In genomic region chr16:88705076-88705684, GRCh38 we compare ENCODE assay signal across 6 cellular contexts. TPM values are rescaled to one million over a fixed set of nuclear protein-coding genes. Genes with fewer than 3 reads are reported as not detected.
DNase-seq lines count a peak whose midpoint lies in the region; ATAC-seq and TF ChIP-seq lines count a peak whose summit lies in the region.

No MANE protein-coding gene starts in this region.

- no peaks in the 10 kb centered on the region for H3K9me3 ChIP-seq in H9 (ENCODE audit: control insufficient read depth, low read depth, low read length)

- H3K23ac ChIP-seq in H9 (ENCODE audit: insufficient read length, low read depth, low read length), result no peak overlapping the region

- peak overlapping the region; percentile 34 for H3K9ac ChIP-seq in H9 (ENCODE audit: extremely low read depth, insufficient read length, low read length)

- H3K23me2 ChIP-seq in H9 (ENCODE audit: insufficient read length, low read depth, low read length, poor library complexity, severe bottlenecking), result peaks cover 9% of the 10 kb centered on the region

- H3K9me3 Mint-ChIP-seq in H9, result no peaks in the 10 kb centered on the region; a peak in 1 of 5 replicates

- H4K5ac ChIP-seq in H9 (ENCODE audit: insufficient read length, low read depth, low read length), result no peak overlapping the region

- no peak for ATAC-seq in GM18517 (IDR thresholded peaks at IDR 0.05; ENCODE audit: unreplicated experiment)

- H2BK15ac ChIP-seq in H9 (ENCODE audit: low read depth, low read length), result no peak overlapping the region

- DNase-seq in H9, result no peak
- peak; percentile 18 to 32 for DNase-seq in activated CD4-positive, alpha-beta T cell treated with anti-CD3 and anti-CD28 coated beads, Interleukin-2, amount 50 U/mL, for 48 hours
- DNase-seq in iris pigment epithelial cell (ENCODE audit: low read depth), result peak; percentile 45
- no peak for DNase-seq in epidermal melanocyte (ENCODE audit: insufficient read length, low spot score)
- no peak for DNase-seq in 8988T

- no peak overlapping the region for H3K27ac ChIP-seq in H9 (ENCODE audit: insufficient read length, low read depth, low read length)

- H3K4me2 ChIP-seq in H9 (ENCODE audit: insufficient read depth, insufficient read length, low read length), result peak overlapping the region; percentile 52

- peak overlapping the region; percentile 83 to 89 for H3K4me3 Mint-ChIP-seq in H9

- H3K4ac ChIP-seq in H9 (ENCODE audit: low read depth, low read length), result no peak overlapping the region

- no peak overlapping the region for H3K18ac ChIP-seq in H9 (ENCODE audit: insufficient read length, low read depth, low read length)

- no peaks in the 10 kb centered on the region for H3K27me3 ChIP-seq in H9 (ENCODE audit: insufficient read depth, low read length)

- H3K27ac Mint-ChIP-seq in H9, result peak overlapping the region in 1 of 3 experiments; percentile 91; a peak in 1 of 7 replicates

- H4K20me1 ChIP-seq in H9 (ENCODE audit: control insufficient read depth, insufficient read depth, insufficient read length), result no peaks in the 10 kb centered on the region

- H2BK20ac ChIP-seq in H9 (ENCODE audit: low read depth, low read length, poor library complexity, severe bottlenecking), result no peak overlapping the region

- no peaks in the 10 kb centered on the region for H3K27me3 Mint-ChIP-seq in H9 (ENCODE audit: low read depth)

- peaks cover 0 to 4% (median 2%) of the 10 kb centered on the region in 3 experiments; a peak in 3 of 7 replicates for H3K36me3 Mint-ChIP-seq in H9 (ENCODE audit: insufficient read depth in 1 of 3, low read depth in 3 of 3)

- no peak overlapping the region for H2BK120ac ChIP-seq in H9 (ENCODE audit: low read depth, low read length, poor library complexity, severe bottlenecking)

- no peak overlapping the region for H3T11ph ChIP-seq in H9 (ENCODE audit: low read length)

- no CpG with 5 or more reads among the region's 9 CpGs for WGBS in H9 (ENCODE audit: extremely low coverage, insufficient read length, low lambda C conversion rate)

- peaks cover 3% of the 10 kb centered on the region; the same call in 1 of the 2 replicates for H3K79me2 ChIP-seq in H9 (ENCODE audit: insufficient read depth, low read length)

- peaks cover 7% of the 10 kb centered on the region for H3K79me1 ChIP-seq in H9 (ENCODE audit: insufficient read depth, low read depth, low read length, poor library complexity, severe bottlenecking)

- no peak overlapping the region for H2AK5ac ChIP-seq in H9 (ENCODE audit: insufficient read length, low read length)

- no peak for TF ChIP-seq CTCF in H9 (conservative IDR thresholded peaks at IDR 0.05)

- peaks cover 4% of the 10 kb centered on the region; the same call in 1 of the 2 replicates for H3K4me1 ChIP-seq in H9 (ENCODE audit: insufficient read depth, low read length)

- no peak overlapping the region for H2BK5ac ChIP-seq in H9 (ENCODE audit: insufficient read length, low read length)

- H2BK12ac ChIP-seq in H9 (ENCODE audit: insufficient read length, low read depth, low read length), result no peak overlapping the region

- no peak overlapping the region for H2AFZ ChIP-seq in H9 (ENCODE audit: low read length)

- no peak overlapping the region for H4K8ac ChIP-seq in H9 (replicated peaks; ENCODE audit: insufficient read length, low read depth, low read length)

- no peak overlapping the region for H4K91ac ChIP-seq in H9 (ENCODE audit: insufficient read length, low read depth, low read length)

- no peak overlapping the region for H3K56ac ChIP-seq in H9 (ENCODE audit: insufficient read length, low read depth, low read length)

- peaks cover 16 to 17% of the 10 kb centered on the region in 2 experiments for H3K4me1 Mint-ChIP-seq in H9

- no peak overlapping the region for H3K14ac ChIP-seq in H9 (ENCODE audit: insufficient read depth, low read length)

RNA-seq across cellular contexts. Expression of gene RNF166, which starts 1.0 kb away (rescaled TPM):
- total RNA-seq in H9 (2021), result 22.3 and 26.5 TPM in 2 replicates

RNA-seq across cellular contexts. Expression of gene CTU2, which starts 1.1 kb away (rescaled TPM):
- 31.5 and 32.8 TPM in 2 replicates for total RNA-seq in H9 (2021)

RNA-seq across cellular contexts. Expression of gene SNAI3, which starts 18.9 kb away (rescaled TPM):
- 3.2 and 3.7 TPM in 2 replicates for total RNA-seq in H9 (2021)

RNA-seq across cellular contexts. Expression of gene MVD, which starts 42.3 kb away (rescaled TPM):
- total RNA-seq in H9 (2021), result 53.2 and 57.1 TPM in 2 replicates

RNA-seq across cellular contexts. Expression of gene CYBA, which starts 54.3 kb away (rescaled TPM):
- 153 and 160 TPM in 2 replicates for total RNA-seq in H9 (2021)

Comparison
In these comparisons a context has a peak if more than half of its experiments do, and no peak if none do; other contexts are left out.
1. DNase-seq: peak in activated CD4-positive, alpha-beta T cell treated with anti-CD3 and anti-CD28 coated beads, Interleukin-2, amount 50 U/mL, for 48 hours (2 of 2) and iris pigment epithelial cell (single experiment); none in H9 (single experiment), epidermal melanocyte (single experiment) and 8988T (single experiment).